1 cellular context compared by ENCODE assay signal in genomic region chr2:208183526-208183925, GRCh38.
TF ChIP-seq lines count a peak whose summit lies in the region.

No MANE protein-coding gene starts in this region.

TF ChIP-seq in HepG2, 621 proteins besides CTCF, POLR2A, EP300 and RAD21:
- TF ChIP-seq ZNF33B (CRISPR knock-in tag; IDR thresholded peaks at IDR 0.05) (no peak), RFXAP (CRISPR knock-in tag; IDR thresholded peaks at IDR 0.05; ENCODE audit: borderline replicate concordance) (no peak), POLR2AphosphoS5 (IDR thresholded peaks at IDR 0.05; ENCODE audit: low read depth, low read length) (no peak), ZNF660 (CRISPR knock-in tag; IDR thresholded peaks at IDR 0.05; ENCODE audit: borderline replicate concordance, low read depth) (no peak), YEATS4 (CRISPR knock-in tag; IDR thresholded peaks at IDR 0.05; ENCODE audit: borderline replicate concordance) (no peak), NFATC3 (CRISPR knock-in tag; IDR thresholded peaks at IDR 0.05) (no peak), ELF1 (CRISPR knock-in tag; IDR thresholded peaks at IDR 0.05) (no peak), TRIM22 (IDR thresholded peaks at IDR 0.05) (no peak), MTA3 (CRISPR knock-in tag; IDR thresholded peaks at IDR 0.05) (no peak), LCORL (IDR thresholded peaks at IDR 0.05) (no peak), LCORL (CRISPR knock-in tag; IDR thresholded peaks at IDR 0.05) (no peak)
- TF ChIP-seq, protein P1, sequence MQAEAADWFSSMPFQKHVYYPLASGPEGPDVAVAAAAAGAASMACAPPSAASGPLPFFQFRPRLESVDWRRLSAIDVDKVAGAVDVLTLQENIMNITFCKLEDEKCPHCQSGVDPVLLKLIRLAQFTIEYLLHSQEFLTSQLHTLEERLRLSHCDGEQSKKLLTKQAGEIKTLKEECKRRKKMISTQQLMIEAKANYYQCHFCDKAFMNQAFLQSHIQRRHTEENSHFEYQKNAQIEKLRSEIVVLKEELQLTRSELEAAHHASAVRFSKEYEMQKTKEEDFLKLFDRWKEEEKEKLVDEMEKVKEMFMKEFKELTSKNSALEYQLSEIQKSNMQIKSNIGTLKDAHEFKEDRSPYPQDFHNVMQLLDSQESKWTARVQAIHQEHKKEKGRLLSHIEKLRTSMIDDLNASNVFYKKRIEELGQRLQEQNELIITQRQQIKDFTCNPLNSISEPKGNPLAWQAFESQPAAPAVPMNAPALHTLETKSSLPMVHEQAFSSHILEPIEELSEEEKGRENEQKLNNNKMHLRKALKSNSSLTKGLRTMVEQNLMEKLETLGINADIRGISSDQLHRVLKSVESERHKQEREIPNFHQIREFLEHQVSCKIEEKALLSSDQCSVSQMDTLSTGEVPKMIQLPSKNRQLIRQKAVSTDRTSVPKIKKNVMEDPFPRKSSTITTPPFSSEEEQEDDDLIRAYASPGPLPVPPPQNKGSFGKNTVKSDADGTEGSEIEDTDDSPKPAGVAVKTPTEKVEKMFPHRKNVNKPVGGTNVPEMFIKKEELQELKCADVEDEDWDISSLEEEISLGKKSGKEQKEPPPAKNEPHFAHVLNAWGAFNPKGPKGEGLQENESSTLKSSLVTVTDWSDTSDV (CRISPR knock-in tag; IDR thresholded peaks at IDR 0.05) = no peak
- TF ChIP-seq, protein P2, sequence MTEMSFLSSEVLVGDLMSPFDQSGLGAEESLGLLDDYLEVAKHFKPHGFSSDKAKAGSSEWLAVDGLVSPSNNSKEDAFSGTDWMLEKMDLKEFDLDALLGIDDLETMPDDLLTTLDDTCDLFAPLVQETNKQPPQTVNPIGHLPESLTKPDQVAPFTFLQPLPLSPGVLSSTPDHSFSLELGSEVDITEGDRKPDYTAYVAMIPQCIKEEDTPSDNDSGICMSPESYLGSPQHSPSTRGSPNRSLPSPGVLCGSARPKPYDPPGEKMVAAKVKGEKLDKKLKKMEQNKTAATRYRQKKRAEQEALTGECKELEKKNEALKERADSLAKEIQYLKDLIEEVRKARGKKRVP (CRISPR knock-in tag; IDR thresholded peaks at IDR 0.05) = no peak
